Comparison of ENCODE assay signal across 8 cellular contexts in genomic region chr20:35618372-35619131, GRCh38. TPM values are rescaled to one million over a fixed set of nuclear protein-coding genes. Genes with fewer than 3 reads are reported as not detected.
DNase-seq lines count a peak whose midpoint lies in the region; ATAC-seq, FAIRE-seq and TF ChIP-seq lines count a peak whose summit lies in the region.

No MANE protein-coding gene starts in this region.

- FAIRE-seq in H54 (lab: Jason Lieb, UNC) = no peak

- no peaks in the 10 kb centered on the region for H3K27me3 Mint-ChIP-seq in T-helper 17 cell
- no peaks in the 10 kb centered on the region for H3K27me3 Mint-ChIP-seq in effector memory CD8-positive, alpha-beta T cell
- peaks cover 14% of the 10 kb centered on the region for H3K27me3 Mint-ChIP-seq in nephron progenitor cell (ENCODE audit: low read depth, poor library complexity)

- DNase-seq in stimulated activated CD4-positive, alpha-beta T cell treated with anti-CD3 and anti-CD28 coated beads, Interleukin-12 subunit alpha, Interleukin-12 subunit beta, amount 100 ng/mL, for 4 hours = peak; percentile 10
- no peak for DNase-seq in stimulated activated CD4-positive, alpha-beta T cell treated with anti-CD3 and anti-CD28 coated beads, Interleukin-4, amount 100 ng/mL, for 4 hours
- DNase-seq in T-helper 17 cell = no peak
- DNase-seq in effector memory CD8-positive, alpha-beta T cell = no peak
- DNase-seq in nephron progenitor cell = peak; percentile 32
- DNase-seq in H54 (ENCODE audit: insufficient read length, low spot score) = no peak

- H3K36me3 Mint-ChIP-seq in T-helper 17 cell (ENCODE audit: low read depth) = no peaks in the 10 kb centered on the region
- peaks cover 58% of the 10 kb centered on the region for H3K36me3 Mint-ChIP-seq in effector memory CD8-positive, alpha-beta T cell (ENCODE audit: insufficient read depth)
- H3K36me3 Mint-ChIP-seq in nephron progenitor cell (ENCODE audit: low read depth) = peaks cover 14% of the 10 kb centered on the region

- H3K9me3 ChIP-seq in T-helper 17 cell (ENCODE audit: control insufficient read depth, low read length, poor library complexity, severe bottlenecking) = no peaks in the 10 kb centered on the region

- H3K4me1 Mint-ChIP-seq in T-helper 17 cell = peaks cover 23% of the 10 kb centered on the region
- peaks cover 34 to 35% of the 10 kb centered on the region in 2 donors for H3K4me1 Mint-ChIP-seq in effector memory CD8-positive, alpha-beta T cell (ENCODE audit: low read depth in 2 of 2)
- peaks cover 24% of the 10 kb centered on the region for H3K4me1 Mint-ChIP-seq in nephron progenitor cell

- peak overlapping the region; percentile 89 for H3K4me3 Mint-ChIP-seq in T-helper 17 cell
- H3K4me3 Mint-ChIP-seq in effector memory CD8-positive, alpha-beta T cell = peak overlapping the region; percentile 89 to 90
- peak overlapping the region; percentile 91 for H3K4me3 Mint-ChIP-seq in nephron progenitor cell

- no peak for ATAC-seq in T-helper 17 cell
- no peak for ATAC-seq in effector memory CD8-positive, alpha-beta T cell (replicated peaks)
- ATAC-seq in HG03039 (IDR thresholded peaks at IDR 0.05; ENCODE audit: unreplicated experiment) = no peak
- ATAC-seq in GM19023 (IDR thresholded peaks at IDR 0.05; ENCODE audit: unreplicated experiment) = no peak

- no peak for TF ChIP-seq CTCF in nephron progenitor cell (IDR thresholded peaks at IDR 0.05)

- H3K27ac Mint-ChIP-seq in T-helper 17 cell (peak overlapping the region; percentile 97), nephron progenitor cell (peak overlapping the region; percentile 94)
- H3K27ac Mint-ChIP-seq in effector memory CD8-positive, alpha-beta T cell = peak overlapping the region in 1 of 2 donors; percentile 83

- H3K9me3 Mint-ChIP-seq in effector memory CD8-positive, alpha-beta T cell = no peaks in the 10 kb centered on the region
- H3K9me3 Mint-ChIP-seq in nephron progenitor cell = no peaks in the 10 kb centered on the region

- no peak for TF ChIP-seq POLR2A in H54 (IDR thresholded peaks at IDR 0.05; ENCODE audit: low read depth, low read length)

RNA-seq across cellular contexts. Expression of gene SPAG4, which starts 2.9 kb away (rescaled TPM):
- 10 to 100 TPM; 13.7 to 15.7 TPM for total RNA-seq in T-helper 17 cell

RNA-seq across cellular contexts. Expression of gene CPNE1, which starts 46.1 kb away (rescaled TPM):
- 100 to 1,000 TPM; 215 to 250 TPM for total RNA-seq in T-helper 17 cell

RNA-seq across cellular contexts. Expression of gene RBM12, which starts 46.1 kb away (rescaled TPM):
- 10 to 100 TPM; 86.0 to 87.8 TPM for total RNA-seq in T-helper 17 cell

Comparison
In these comparisons a context has a peak if more than half of its experiments do, and no peak if none do; other contexts are left out.
1. DNase-seq: peak in stimulated activated CD4-positive, alpha-beta T cell treated with anti-CD3 and anti-CD28 coated beads, Interleukin-12 subunit alpha, Interleukin-12 subunit beta, amount 100 ng/mL, for 4 hours (single experiment) and nephron progenitor cell (single experiment); none in stimulated activated CD4-positive, alpha-beta T cell treated with anti-CD3 and anti-CD28 coated beads, Interleukin-4, amount 100 ng/mL, for 4 hours (0 of 2), T-helper 17 cell (0 of 3), effector memory CD8-positive, alpha-beta T cell (0 of 3) and H54 (single experiment).
2. Peak in every context shown above with its lines, with median percentiles within 50 percentile points of each other: H3K4me3 Mint-ChIP-seq.